14 cellular contexts compared by ENCODE assay signal in the genomic region with DNA sequence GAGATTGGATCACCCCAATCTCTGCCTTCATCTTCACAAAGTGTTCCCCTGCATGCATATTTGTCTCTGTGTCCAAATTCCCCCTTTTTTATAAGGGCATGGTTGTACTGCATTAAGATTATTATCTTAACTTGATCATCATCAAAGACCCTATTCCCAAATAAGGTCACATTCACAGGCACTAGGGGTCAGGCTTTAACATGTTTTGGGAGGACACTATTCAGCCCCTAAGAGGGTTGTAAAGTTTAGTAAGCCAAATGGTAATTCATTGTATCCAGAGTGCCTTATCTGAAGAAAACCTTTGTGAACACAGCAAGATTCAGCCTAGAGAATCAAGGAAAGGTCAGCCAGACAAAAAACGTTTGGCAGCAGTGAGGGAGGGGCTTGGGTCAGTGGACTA.
"Had no signal": no experiment of that assay in that cellular context is flagged by ENCODE, and none has a peak within 500 bp of the region (broad histone marks: within the 10 kb centered on the region; RNA-seq: fewer than 3 reads in every experiment).

No MANE protein-coding gene starts in this region.

- H3K36me3 Mint-ChIP-seq: immature natural killer cell, natural killer cell had no signal

- H3K4me1 Mint-ChIP-seq: activated CD4-positive, alpha-beta T cell treated with anti-CD3 and anti-CD28 coated beads for 36 hours; immature natural killer cell; natural killer cell had no signal

- H3K36me3 ChIP-seq: ascending aorta, esophagus muscularis mucosa, right atrium auricular region, stomach, thyroid gland had no signal

- DNase-seq: activated CD4-positive, alpha-beta T cell treated with anti-CD3 and anti-CD28 coated beads for 36 hours; activated CD8-positive, alpha-beta T cell treated with anti-CD3 and anti-CD28 coated beads for 36 hours; activated naive CD4-positive, alpha-beta T cell; dorsolateral prefrontal cortex; immature natural killer cell; natural killer cell; nucleus accumbens; small intestine; stomach; thyroid gland had no signal

- H3K4me3 Mint-ChIP-seq: activated CD4-positive, alpha-beta T cell treated with anti-CD3 and anti-CD28 coated beads for 36 hours; activated CD8-positive, alpha-beta T cell treated with anti-CD3 and anti-CD28 coated beads for 36 hours; activated T-helper 1 cell treated with anti-CD3 and anti-CD28 coated beads, Interleukin-12 subunit alpha, Interleukin-12 subunit beta, Interleukin-2, Interleukin-4 antibody, amounts not matched to agents 30 ng/mL and 10 ng/mL and 1 ng/mL, durations not matched to agents 14 hours and 24 hours and 36 hours; immature natural killer cell; natural killer cell had no signal

- H3K27ac Mint-ChIP-seq: activated CD4-positive, alpha-beta T cell treated with anti-CD3 and anti-CD28 coated beads for 36 hours; activated CD8-positive, alpha-beta T cell treated with anti-CD3 and anti-CD28 coated beads for 36 hours; activated T-helper 1 cell treated with anti-CD3 and anti-CD28 coated beads, Interleukin-12 subunit alpha, Interleukin-12 subunit beta, Interleukin-2, Interleukin-4 antibody, amounts not matched to agents 30 ng/mL and 10 ng/mL and 1 ng/mL, durations not matched to agents 14 hours and 24 hours and 36 hours; immature natural killer cell; natural killer cell had no signal

- H3K4me1 ChIP-seq: ascending aorta, esophagus muscularis mucosa, right atrium auricular region, stomach, thyroid gland had no signal

- H3K4me3 ChIP-seq: ascending aorta, dorsolateral prefrontal cortex, esophagus muscularis mucosa, right atrium auricular region, stomach, thyroid gland had no signal

- H3K27me3 ChIP-seq: ascending aorta, dorsolateral prefrontal cortex, esophagus muscularis mucosa, right atrium auricular region, stomach, thyroid gland had no signal

- H3K27me3 Mint-ChIP-seq: activated CD4-positive, alpha-beta T cell treated with anti-CD3 and anti-CD28 coated beads for 36 hours; activated CD8-positive, alpha-beta T cell treated with anti-CD3 and anti-CD28 coated beads for 36 hours had no signal

- H3K9me3 ChIP-seq: ascending aorta, esophagus muscularis mucosa, right atrium auricular region, thyroid gland had no signal

- ATAC-seq: activated CD4-positive, alpha-beta T cell treated with anti-CD3 and anti-CD28 coated beads for 36 hours; activated CD8-positive, alpha-beta T cell treated with anti-CD3 and anti-CD28 coated beads for 36 hours; natural killer cell had no signal

- H3K27ac ChIP-seq: ascending aorta, dorsolateral prefrontal cortex, esophagus muscularis mucosa, right atrium auricular region, stomach, thyroid gland had no signal
